Comparison of ENCODE assay signal across 20 cellular contexts in genomic region chr22:24138649-24139420, GRCh38. TPM values are rescaled to one million over a fixed set of nuclear protein-coding genes. Genes with fewer than 3 reads are reported as not detected.
DNase-seq lines count a peak whose midpoint lies in the region; ATAC-seq and TF ChIP-seq lines count a peak whose summit lies in the region.
"Had no signal": no experiment of that assay in that cellular context is flagged by ENCODE, and none has a peak within 500 bp of the region (broad histone marks: within the 10 kb centered on the region; RNA-seq: fewer than 3 reads in every experiment).

No MANE protein-coding gene starts in this region.

- DNase-seq in BJ (ENCODE audit: low read depth) (no peak), LNCaP clone FGC (ENCODE audit: low read depth) (peak; percentile 41), mesothelial cell of epicardium (ENCODE audit: low spot score in 2 of 2, unreplicated experiment in 2 of 2) (no peak), ovary (no peak), NCI-H2196 treated with DMSO at 0.1 percent for 48 hours (lab: John Stamatoyannopoulos, UW; ENCODE audit: unreplicated experiment) (no peak)
- DNase-seq: ACHN, AML-193, MG63, NCI-H1092, NCI-H2081 treated with DMSO at 0.1 percent for 48 hours, NCI-H2227 treated with DMSO at 0.1 percent for 48 hours, NCI-H524 had no signal

- H3K9me3 ChIP-seq in BLaER1 treated with 17β-estradiol and CSF1 and Interleukin-3, amounts not matched to agents 10 nM and 100 nM (replicated peaks in 1 of 11): no peaks in the 10 kb centered on the region
- no peaks in the 10 kb centered on the region for H3K9me3 ChIP-seq in ovary
- H3K9me3 ChIP-seq: MG63 had no signal

- 0 out of 2 replicates have a peak, but pooled peaks have one; percentile 7 for TF ChIP-seq CTCF in BJ (IDR thresholded peaks at IDR 0.05; ENCODE audit: insufficient read depth, low read depth, low read length)
- TF ChIP-seq CTCF in LNCaP clone FGC (IDR thresholded peaks at IDR 0.05; ENCODE audit: control insufficient read depth, extremely low read depth, insufficient read depth): no peak
- TF ChIP-seq CTCF in mesothelial cell of epicardium (IDR thresholded peaks at IDR 0.05; ENCODE audit: unreplicated experiment): no peak
- TF ChIP-seq CTCF in ovary (IDR thresholded peaks at IDR 0.05): no peak

- no peak for TF ChIP-seq EP300 in ovary (IDR thresholded peaks at IDR 0.05)

- POLR2A ChIA-PET in BJ (lab: Charles Lee): no interaction called here

- intact Hi-C loops in ovary (cut with DNase I): no loop called here

- H3K4me1 Mint-ChIP-seq in mesothelial cell of epicardium: peaks cover 9% of the 10 kb centered on the region

- H3K36me3 ChIP-seq in BJ (ENCODE audit: control insufficient read depth, insufficient read depth, low read length): peaks cover 7% of the 10 kb centered on the region
- peaks cover 30 to 67% (median 55%) of the 10 kb centered on the region in 11 experiments for H3K36me3 ChIP-seq in BLaER1 treated with 17β-estradiol and CSF1 and Interleukin-3, amounts not matched to agents 10 nM and 100 nM
- H3K36me3 ChIP-seq in ovary: no peaks in the 10 kb centered on the region

- H3K27me3 Mint-ChIP-seq in mesothelial cell of epicardium (ENCODE audit: low read depth): no peaks in the 10 kb centered on the region

- no peaks in the 10 kb centered on the region for H3K27me3 ChIP-seq in BJ (ENCODE audit: control insufficient read depth, insufficient read depth, low read length)
- H3K27me3 ChIP-seq in BLaER1 treated with 17β-estradiol and CSF1 and Interleukin-3, amounts not matched to agents 10 nM and 100 nM: no peaks in the 10 kb centered on the region
- no peaks in the 10 kb centered on the region for H3K27me3 ChIP-seq in ovary
- H3K27me3 ChIP-seq: MG63 had no signal

- H3K36me3 Mint-ChIP-seq in mesothelial cell of epicardium: peaks cover 11% of the 10 kb centered on the region

- no peak for ATAC-seq in HG02981 (IDR thresholded peaks at IDR 0.05; ENCODE audit: unreplicated experiment)
- no peak for ATAC-seq in GM18873 (IDR thresholded peaks at IDR 0.05; ENCODE audit: low FRiP score, unreplicated experiment)
- ATAC-seq: GM23338, HCT116, HepG2 had no signal

- H3K4me3 ChIP-seq in BJ (ENCODE audit: low read depth, low read length) (no peak overlapping the region), LNCaP clone FGC (ENCODE audit: low read depth, low read length) (no peak overlapping the region), ovary (no peak overlapping the region)
- H3K4me3 ChIP-seq in BLaER1 treated with 17β-estradiol and CSF1 and Interleukin-3, amounts not matched to agents 10 nM and 100 nM: no peak overlapping the region
- H3K4me3 ChIP-seq: GM23338, MG63, SK-N-MC had no signal

- H3K9ac ChIP-seq in BLaER1 treated with 17β-estradiol and CSF1 and Interleukin-3, amounts not matched to agents 10 nM and 100 nM: peak overlapping the region in 1 of 11 experiments; percentile 16; a peak in 1 of 22 replicates
- H3K9ac ChIP-seq: KMS-11 had no signal

- H3K4me3 Mint-ChIP-seq in mesothelial cell of epicardium: no peak overlapping the region
- H3K4me3 Mint-ChIP-seq: GM23338 had no signal

- peak overlapping the region; percentile 12 for H3K27ac Mint-ChIP-seq in mesothelial cell of epicardium

- peaks cover 0 to 20% (median under 1%) of the 10 kb centered on the region in 11 experiments; a peak in 11 of 22 replicates for H4K20me1 ChIP-seq in BLaER1 treated with 17β-estradiol and CSF1 and Interleukin-3, amounts not matched to agents 10 nM and 100 nM

- H3K9me3 Mint-ChIP-seq in mesothelial cell of epicardium: no peaks in the 10 kb centered on the region
- H3K9me3 Mint-ChIP-seq: GM23338 had no signal

- TF ChIP-seq POLR2A in ovary (IDR thresholded peaks at IDR 0.05): no peak

- 92 to 93% (median 93%) methylated on average over 7 of the region's 7 CpGs for WGBS in ovary, 3 donors

- H3K4me2 ChIP-seq in BLaER1 treated with 17β-estradiol and CSF1 and Interleukin-3, amounts not matched to agents 10 nM and 100 nM: peak overlapping the region; percentile 80 to 99 (median 97)
- H3K4me2 ChIP-seq: GM23338, KMS-11 had no signal

- CTCF ChIA-PET in BJ (lab: Yijun Ruan, JAX): interaction anchor here (0.7 to 3.6 kb wide), 6 partner anchors 8 to 17 kb away, joined by 3 to 23 read pairs (median 4); no protein-coding TSS in a partner anchor

- H3K27ac ChIP-seq in BLaER1 treated with 17β-estradiol and CSF1 and Interleukin-3, amounts not matched to agents 10 nM and 100 nM: peak overlapping the region in 8 of 11 experiments; percentile 12 to 96 (median 89); a peak in 10 of 22 replicates
- H3K27ac ChIP-seq in ovary: no peak overlapping the region
- H3K27ac ChIP-seq: KMS-11, SK-N-MC had no signal

- H3K4me1 ChIP-seq in BLaER1 treated with 17β-estradiol and CSF1 and Interleukin-3, amounts not matched to agents 10 nM and 100 nM: peaks cover 62 to 94% (median 77%) of the 10 kb centered on the region in 10 experiments
- peaks cover 11% of the 10 kb centered on the region for H3K4me1 ChIP-seq in ovary (ENCODE audit: insufficient read depth)

RNA-seq across cellular contexts. Expression of gene SUSD2, which starts 42.5 kb away (rescaled TPM):
- polyA plus RNA-seq in BJ (2011; rRNA removed) (2.6 and 5.2 TPM in 2 replicates), ovary (1 to 10 TPM; 1.7 to 2.9 TPM)
- 1.2 and 1.3 TPM in 2 replicates for polyA minus RNA-seq in BJ (2011; rRNA and poly(A)+ RNA removed)
- total RNA-seq in mesothelial cell of epicardium (0.91 to 1.4 TPM (median 1.2 TPM) in 3 replicates), ovary (1 to 10 TPM in 5 of 7 donors, under 1 TPM in 2; 0.45 to 4.1 (median 2.6) TPM)

Comparison
In these comparisons a context has a peak if more than half of its experiments do, and no peak if none do; other contexts are left out.
1. H3K27ac ChIP-seq: peak in BLaER1 treated with 17β-estradiol and CSF1 and Interleukin-3, amounts not matched to agents 10 nM and 100 nM (8 of 11); none in ovary (0 of 2).